ENCODE assay signal across 19 cellular contexts in genomic region chr4:102217775-102218174, GRCh38.
A peak's percentile ranks its signal among the peaks of the same experiment; 100 is the strongest.
DNase-seq lines count a peak whose midpoint lies in the region; ATAC-seq and TF ChIP-seq lines count a peak whose summit lies in the region.
"Had no signal": no experiment of that assay in that cellular context is flagged by ENCODE, and none has a peak within 500 bp of the region (broad histone marks: within the 10 kb centered on the region; RNA-seq: fewer than 3 reads in every experiment).

No MANE protein-coding gene starts in this region.

- CTCF ChIA-PET in SK-N-SH (lab: Yijun Ruan, JAX) = no interaction called here

- H3K4me3 ChIP-seq in SK-N-SH (ENCODE audit: low read depth in 2 of 2, low read length in 1 of 2) = no peak overlapping the region
- no peak overlapping the region for H3K4me3 ChIP-seq in RWPE2 (ENCODE audit: severe bottlenecking)
- H3K4me3 ChIP-seq in epithelial cell of proximal tubule (ENCODE audit: low read depth, low read length) = no peak overlapping the region
- H3K4me3 ChIP-seq: BLaER1 treated with 17β-estradiol and CSF1 and Interleukin-3, amounts not matched to agents 10 nM and 100 nM; SJSA1 had no signal

- no peaks in the 10 kb centered on the region for H3K27me3 ChIP-seq in SK-N-SH (ENCODE audit: insufficient read depth)
- H3K27me3 ChIP-seq in RWPE2 (ENCODE audit: insufficient read depth, poor library complexity, severe bottlenecking) = no peaks in the 10 kb centered on the region
- H3K27me3 ChIP-seq: BLaER1 treated with 17β-estradiol and CSF1 and Interleukin-3, amounts not matched to agents 10 nM and 100 nM; SJSA1 had no signal

- H3K9me3 ChIP-seq in SK-N-SH = no peaks in the 10 kb centered on the region
- no peaks in the 10 kb centered on the region for H3K9me3 ChIP-seq in RWPE2 (ENCODE audit: severe bottlenecking)
- H3K9me3 ChIP-seq: BLaER1 treated with 17β-estradiol and CSF1 and Interleukin-3, amounts not matched to agents 10 nM and 100 nM; SJSA1 had no signal

- no peaks in the 10 kb centered on the region for H3F3A ChIP-seq in SK-N-SH (replicated peaks; ENCODE audit: insufficient read depth)

- H3K27ac ChIP-seq in SK-N-SH (ENCODE audit: low read depth in 2 of 2, low read length in 1 of 2) (no peak overlapping the region), RWPE2 (ENCODE audit: poor library complexity, severe bottlenecking) (no peak overlapping the region)
- H3K27ac ChIP-seq: BLaER1 treated with 17β-estradiol and CSF1 and Interleukin-3, amounts not matched to agents 10 nM and 100 nM; KMS-11; RWPE1; SJSA1 had no signal

- TF ChIP-seq RAD21 in SK-N-SH (IDR thresholded peaks at IDR 0.05; ENCODE audit: low read length) = no peak

- 85% methylated on average over 1 of the region's 1 CpG for WGBS in SK-N-SH (ENCODE audit: low lambda C conversion rate)

- TF ChIP-seq CTCF in SK-N-SH (IDR thresholded peaks at IDR 0.05) (no peak), RWPE2 (IDR thresholded peaks at IDR 0.05; ENCODE audit: poor library complexity, severe bottlenecking) (no peak), epithelial cell of proximal tubule (conservative IDR thresholded peaks at IDR 0.05; ENCODE audit: low read depth, low read length) (no peak)

- no peaks in the 10 kb centered on the region for H3K36me3 ChIP-seq in SK-N-SH (replicated peaks in 1 of 2; ENCODE audit: control insufficient read depth in 1 of 2, insufficient read depth in 2 of 2, low read length in 1 of 2)
- H3K36me3 ChIP-seq in RWPE2 (ENCODE audit: low read depth) = no peaks in the 10 kb centered on the region
- H3K36me3 ChIP-seq: BLaER1 treated with 17β-estradiol and CSF1 and Interleukin-3, amounts not matched to agents 10 nM and 100 nM; SJSA1 had no signal

- H2AFZ ChIP-seq in SK-N-SH (ENCODE audit: low read depth) = no peak overlapping the region

- no peaks in the 10 kb centered on the region for H3K9me2 ChIP-seq in SK-N-SH

- no peak for TF ChIP-seq EP300 in SK-N-SH (IDR thresholded peaks at IDR 0.05; ENCODE audit: borderline replicate concordance in 1 of 2, low read depth in 1 of 2, low read length in 1 of 2)

- POLR2A ChIA-PET in SK-N-SH (lab: Yijun Ruan, JAX) = no interaction called here

- H3K9ac ChIP-seq in SK-N-SH = no peak overlapping the region
- H3K9ac ChIP-seq: BLaER1 treated with 17β-estradiol and CSF1 and Interleukin-3, amounts not matched to agents 10 nM and 100 nM; KMS-11 had no signal

- no peak for ATAC-seq in SK-N-SH treated with all-trans-retinoic acid at 6 μM for 48 hours
- ATAC-seq in RWPE2 (ENCODE audit: low read depth) = 0 out of 3 replicates have a peak, but pooled peaks have one; percentile 36
- no peak for ATAC-seq in HG02840 (IDR thresholded peaks at IDR 0.05; ENCODE audit: low FRiP score, unreplicated experiment)
- ATAC-seq: HepG2 had no signal

- H3K4me1 ChIP-seq in SK-N-SH (ENCODE audit: control insufficient read depth in 1 of 2, insufficient read depth in 2 of 2, low read depth in 1 of 2, low read length in 1 of 2) (no peaks in the 10 kb centered on the region; a peak in 1 of 4 replicates), RWPE2 (ENCODE audit: insufficient read depth, poor library complexity, severe bottlenecking) (no peaks in the 10 kb centered on the region)
- H3K4me1 ChIP-seq: BLaER1 treated with 17β-estradiol and CSF1 and Interleukin-3, amounts not matched to agents 10 nM and 100 nM; SJSA1 had no signal

- H3K79me2 ChIP-seq in SK-N-SH (ENCODE audit: insufficient read depth) = no peaks in the 10 kb centered on the region

- H3K4me2 ChIP-seq in SK-N-SH = no peak overlapping the region
- H3K4me2 ChIP-seq: BLaER1 treated with 17β-estradiol and CSF1 and Interleukin-3, amounts not matched to agents 10 nM and 100 nM; KMS-11 had no signal

- DNase-seq in SK-N-SH (no peak), RWPE2 (ENCODE audit: low spot score) (no peak), epithelial cell of proximal tubule (ENCODE audit: low read depth) (peak; percentile 9), NCI-H345 (lab: John Stamatoyannopoulos, UW) (no peak), epidermal melanocyte (ENCODE audit: insufficient read length, low spot score) (no peak)
- no peak for DNase-seq in effector CD4-positive, alpha-beta T cell
- DNase-seq: 8988T, DMS79 treated with DMSO at 0.1 percent for 48 hours, GDM1, NCI-H1105 treated with DMSO at 0.1 percent for 48 hours, NCI-H1694 treated with DMSO at 0.1 percent for 48 hours, NCI-H526 treated with DMSO at 0.1 percent for 48 hours had no signal

- H4K20me1 ChIP-seq in SK-N-SH (ENCODE audit: insufficient read depth) = no peaks in the 10 kb centered on the region
- H4K20me1 ChIP-seq: BLaER1 treated with 17β-estradiol and CSF1 and Interleukin-3, amounts not matched to agents 10 nM and 100 nM had no signal

TF ChIP-seq in SK-N-SH, 30 proteins besides CTCF, POLR2A, EP300 and RAD21 (continues in another document):
- TF ChIP-seq REST (IDR thresholded peaks at IDR 0.05; ENCODE audit: low read depth, low read length) = peak; percentile 86
- no peak for TF ChIP-seq USF2 (IDR thresholded peaks at IDR 0.05; ENCODE audit: borderline replicate concordance, low read depth, low read length)
- TF ChIP-seq TCF12 (IDR thresholded peaks at IDR 0.05) = no peak

TF ChIP-seq in SK-N-SH treated with all-trans-retinoic acid at 6 μM for 48 hours, 23 proteins besides CTCF, POLR2A, EP300 and RAD21:
- no peak for TF ChIP-seq PPARA (CRISPR knock-in tag; IDR thresholded peaks at IDR 0.05; ENCODE audit: borderline replicate concordance)
- TF ChIP-seq TSHZ2 (CRISPR knock-in tag; IDR thresholded peaks at IDR 0.05) = no peak
- no peak for TF ChIP-seq TOX (CRISPR knock-in tag; IDR thresholded peaks at IDR 0.05; ENCODE audit: borderline replicate concordance)
- no peak for TF ChIP-seq TCF4 (CRISPR knock-in tag; IDR thresholded peaks at IDR 0.05; ENCODE audit: borderline replicate concordance)
- TF ChIP-seq CREB5 (CRISPR knock-in tag; IDR thresholded peaks at IDR 0.05; ENCODE audit: low read depth) = no peak
